1 cellular context compared by ENCODE assay signal in the genomic region with DNA sequence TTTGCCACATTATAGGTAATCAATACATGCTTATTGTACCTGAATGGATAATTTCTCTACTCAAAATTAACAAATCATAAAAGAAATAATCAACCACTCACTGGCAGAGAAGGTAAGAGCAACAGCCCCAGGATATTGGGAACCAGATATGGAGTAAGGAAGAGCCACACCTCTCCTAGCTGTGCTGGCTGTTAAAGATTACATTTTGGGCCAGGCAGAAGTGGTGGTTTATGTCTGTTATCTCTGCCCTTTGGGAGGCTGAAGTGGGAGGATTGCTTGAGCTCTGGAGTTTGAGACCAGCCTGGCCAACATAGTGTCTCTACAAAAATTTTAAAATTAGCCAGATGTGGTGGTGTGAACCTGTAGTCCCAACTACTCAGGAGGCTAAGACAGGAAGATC.
TF ChIP-seq lines count a peak whose summit lies in the region.

No MANE protein-coding gene starts in this region.

TF ChIP-seq in K562, 482 proteins besides CTCF, POLR2A, EP300 and RAD21 (continued from another document):
- TF ChIP-seq, protein P1, sequence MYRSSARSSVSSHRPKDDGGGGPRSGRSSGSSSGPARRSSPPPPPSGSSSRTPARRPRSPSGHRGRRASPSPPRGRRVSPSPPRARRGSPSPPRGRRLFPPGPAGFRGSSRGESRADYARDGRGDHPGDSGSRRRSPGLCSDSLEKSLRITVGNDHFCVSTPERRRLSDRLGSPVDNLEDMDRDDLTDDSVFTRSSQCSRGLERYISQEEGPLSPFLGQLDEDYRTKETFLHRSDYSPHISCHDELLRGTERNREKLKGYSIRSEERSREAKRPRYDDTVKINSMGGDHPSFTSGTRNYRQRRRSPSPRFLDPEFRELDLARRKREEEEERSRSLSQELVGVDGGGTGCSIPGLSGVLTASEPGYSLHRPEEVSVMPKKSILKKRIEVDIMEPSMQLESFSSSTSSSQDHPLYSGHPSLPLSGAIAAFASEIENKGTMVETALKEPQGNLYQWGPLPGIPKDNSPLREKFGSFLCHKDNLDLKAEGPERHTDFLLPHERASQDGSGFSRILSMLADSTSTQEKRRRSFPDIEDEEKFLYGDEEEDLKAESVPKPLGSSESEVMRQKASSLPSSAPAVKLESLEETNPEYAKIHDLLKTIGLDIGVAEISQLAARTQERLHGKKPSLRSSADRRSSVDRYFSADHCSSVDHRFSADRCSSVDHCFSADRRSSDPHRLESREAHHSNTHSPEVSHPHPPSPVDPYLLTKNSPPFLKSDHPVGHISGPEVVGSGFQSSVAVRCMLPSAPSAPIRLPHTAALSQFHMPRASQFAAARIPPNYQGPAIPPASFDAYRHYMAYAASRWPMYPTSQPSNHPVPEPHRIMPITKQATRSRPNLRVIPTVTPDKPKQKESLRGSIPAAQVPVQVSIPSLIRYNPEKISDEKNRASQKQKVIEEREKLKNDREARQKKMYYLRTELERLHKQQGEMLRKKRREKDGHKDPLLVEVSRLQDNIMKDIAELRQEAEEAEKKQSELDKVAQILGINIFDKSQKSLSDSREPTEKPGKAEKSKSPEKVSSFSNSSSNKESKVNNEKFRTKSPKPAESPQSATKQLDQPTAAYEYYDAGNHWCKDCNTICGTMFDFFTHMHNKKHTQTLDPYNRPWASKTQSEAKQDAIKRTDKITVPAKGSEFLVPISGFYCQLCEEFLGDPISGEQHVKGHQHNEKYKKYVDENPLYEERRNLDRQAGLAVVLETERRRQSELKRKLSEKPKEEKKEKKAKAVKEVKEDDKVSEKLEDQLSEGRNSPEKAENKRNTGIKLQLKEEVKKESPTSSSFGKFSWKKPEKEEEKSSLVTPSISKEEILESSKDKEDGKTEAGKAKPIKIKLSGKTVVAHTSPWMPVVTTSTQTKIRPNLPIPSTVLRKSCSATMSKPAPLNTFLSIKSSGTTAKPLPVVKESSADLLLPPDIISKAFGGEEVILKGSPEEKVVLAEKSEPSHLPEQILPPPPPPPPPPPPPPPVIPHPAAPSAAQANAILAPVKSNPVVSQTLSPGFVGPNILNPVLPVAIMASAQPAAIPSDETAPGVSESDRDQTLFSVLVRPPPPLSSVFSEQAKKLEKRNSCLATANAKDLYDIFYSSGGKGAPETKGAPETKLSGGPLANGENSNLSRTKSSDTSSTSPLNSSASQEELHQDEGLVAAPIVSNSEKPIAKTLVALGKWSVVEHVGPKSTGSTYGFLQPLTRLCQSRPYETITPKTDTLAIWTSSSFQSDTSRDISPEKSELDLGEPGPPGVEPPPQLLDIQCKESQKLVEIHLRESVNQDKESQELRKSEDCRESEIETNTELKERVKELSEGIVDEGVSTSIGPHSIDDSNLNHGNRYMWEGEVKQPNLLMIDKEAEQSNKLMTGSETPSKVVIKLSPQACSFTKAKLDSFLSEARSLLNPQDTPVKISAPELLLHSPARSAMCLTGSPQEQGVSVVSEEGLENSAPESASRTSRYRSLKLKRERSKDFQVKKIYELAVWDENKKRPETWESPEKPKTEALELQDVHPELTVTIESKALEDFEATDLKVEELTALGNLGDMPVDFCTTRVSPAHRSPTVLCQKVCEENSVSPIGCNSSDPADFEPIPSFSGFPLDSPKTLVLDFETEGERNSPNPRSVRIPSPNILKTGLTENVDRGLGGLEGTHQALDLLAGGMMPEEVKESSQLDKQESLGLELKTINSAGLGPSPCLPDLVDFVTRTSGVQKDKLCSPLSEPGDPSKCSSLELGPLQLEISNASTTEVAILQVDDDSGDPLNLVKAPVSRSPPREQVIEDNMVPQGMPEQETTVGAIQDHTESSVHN (IDR thresholded peaks at IDR 0.05; ENCODE audit: borderline replicate concordance in 1 of 2, low read depth in 1 of 2): no peak
- TF ChIP-seq PTRF (tag; IDR thresholded peaks at IDR 0.05) (no peak), EP400 (IDR thresholded peaks at IDR 0.05) (no peak), CXXC5 (CRISPR knock-in tag; IDR thresholded peaks at IDR 0.05) (no peak), ZNF431 (CRISPR knock-in tag; IDR thresholded peaks at IDR 0.05) (no peak), HDAC3 (IDR thresholded peaks at IDR 0.05; ENCODE audit: borderline replicate concordance, partially characterized antibody) (no peak), RBM22 (IDR thresholded peaks at IDR 0.05; ENCODE audit: low read depth, low read length, poor library complexity, severe bottlenecking) (no peak), DEAF1 (CRISPR knock-in tag; IDR thresholded peaks at IDR 0.05) (no peak), TCF3 (CRISPR knock-in tag; IDR thresholded peaks at IDR 0.05) (peak; percentile 55; the same call in 1 of the 2 replicates), MAFG (tag; conservative IDR thresholded peaks at IDR 0.05) (no peak), ZNF695 (CRISPR knock-in tag; IDR thresholded peaks at IDR 0.05) (no peak), KDM1A (IDR thresholded peaks at IDR 0.05) (no peak), TRIM24 (IDR thresholded peaks at IDR 0.05) (peak; percentile 39 to 56; a peak in 2 of 4 replicates), RUNX1 (IDR thresholded peaks at IDR 0.05; ENCODE audit: low read depth) (no peak), ZNF586 (CRISPR knock-in tag; conservative IDR thresholded peaks at IDR 0.05) (no peak), BACH1 (tag; IDR thresholded peaks at IDR 0.05) (no peak), HDAC1 (IDR thresholded peaks at IDR 0.05) (no peak)
- TF ChIP-seq, protein P2, sequence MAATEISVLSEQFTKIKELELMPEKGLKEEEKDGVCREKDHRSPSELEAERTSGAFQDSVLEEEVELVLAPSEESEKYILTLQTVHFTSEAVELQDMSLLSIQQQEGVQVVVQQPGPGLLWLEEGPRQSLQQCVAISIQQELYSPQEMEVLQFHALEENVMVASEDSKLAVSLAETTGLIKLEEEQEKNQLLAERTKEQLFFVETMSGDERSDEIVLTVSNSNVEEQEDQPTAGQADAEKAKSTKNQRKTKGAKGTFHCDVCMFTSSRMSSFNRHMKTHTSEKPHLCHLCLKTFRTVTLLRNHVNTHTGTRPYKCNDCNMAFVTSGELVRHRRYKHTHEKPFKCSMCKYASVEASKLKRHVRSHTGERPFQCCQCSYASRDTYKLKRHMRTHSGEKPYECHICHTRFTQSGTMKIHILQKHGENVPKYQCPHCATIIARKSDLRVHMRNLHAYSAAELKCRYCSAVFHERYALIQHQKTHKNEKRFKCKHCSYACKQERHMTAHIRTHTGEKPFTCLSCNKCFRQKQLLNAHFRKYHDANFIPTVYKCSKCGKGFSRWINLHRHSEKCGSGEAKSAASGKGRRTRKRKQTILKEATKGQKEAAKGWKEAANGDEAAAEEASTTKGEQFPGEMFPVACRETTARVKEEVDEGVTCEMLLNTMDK (IDR thresholded peaks at IDR 0.05; ENCODE audit: borderline replicate concordance, insufficient read depth, low read depth, low read length, poor library complexity, severe bottlenecking): no peak
